11 cellular contexts compared by ENCODE assay signal in genomic region chr20:46293084-46293483, GRCh38. TPM values are rescaled to one million over a fixed set of nuclear protein-coding genes. Genes with fewer than 3 reads are reported as not detected.
DNase-seq lines count a peak whose midpoint lies in the region; ATAC-seq and TF ChIP-seq lines count a peak whose summit lies in the region.
"Had no signal": no experiment of that assay in that cellular context is flagged by ENCODE, and none has a peak within 500 bp of the region (broad histone marks: within the 10 kb centered on the region; RNA-seq: fewer than 3 reads in every experiment).

No MANE protein-coding gene starts in this region.

- H3K4me3 Mint-ChIP-seq in stimulated activated effector memory CD8-positive, alpha-beta T cell treated with anti-CD3 and anti-CD28 coated beads, Interleukin-12 subunit alpha, Interleukin-12 subunit beta, amount 100 ng/mL, for 72 hours = no peak overlapping the region

- POLR2A ChIA-PET in A673 (lab: Charles Lee; ENCODE audit: low non-redundant PET) (no interaction called here), SK-N-SH (lab: Yijun Ruan, JAX) (no interaction called here)

- no peak overlapping the region for H3K27ac Mint-ChIP-seq in stimulated activated effector memory CD8-positive, alpha-beta T cell treated with anti-CD3 and anti-CD28 coated beads, Interleukin-12 subunit alpha, Interleukin-12 subunit beta, amount 100 ng/mL, for 72 hours
- H3K27ac Mint-ChIP-seq: CD14-positive monocyte had no signal

- CTCF ChIA-PET in A673 (lab: Charles Lee) = interaction anchor here (0.6 kb wide), 1 partner anchor 218 kb away, joined by 6 read pairs; no protein-coding TSS in a partner anchor
- CTCF ChIA-PET in SK-N-SH (lab: Yijun Ruan, JAX) = interaction anchor here (0.6 to 5.0 kb wide), 4 partner anchors 9 to 33 kb away, joined by 3 to 39 read pairs (median 5); no protein-coding TSS in a partner anchor

- WGBS in SK-N-SH (ENCODE audit: low lambda C conversion rate) = 57% methylated on average over 3 of the region's 3 CpGs

- intact Hi-C loops in A673 (cut with micrococcal nuclease; ENCODE audit: unreplicated experiment) = no loop called here

- H3K9me3 Mint-ChIP-seq in stimulated activated effector memory CD8-positive, alpha-beta T cell treated with anti-CD3 and anti-CD28 coated beads, Interleukin-12 subunit alpha, Interleukin-12 subunit beta, amount 100 ng/mL, for 72 hours = no peaks in the 10 kb centered on the region
- H3K9me3 Mint-ChIP-seq: CD14-positive monocyte had no signal

- TF ChIP-seq EP300 in SK-N-SH (IDR thresholded peaks at IDR 0.05; ENCODE audit: borderline replicate concordance in 1 of 2, low read depth in 1 of 2, low read length in 1 of 2) = no peak

- H3K9ac ChIP-seq in SK-N-SH = no peak overlapping the region

- H3K4me3 ChIP-seq in A673 (ENCODE audit: low read depth, low read length, poor library complexity, severe bottlenecking) (no peak overlapping the region), SK-N-SH (ENCODE audit: low read depth in 2 of 2, low read length in 1 of 2) (no peak overlapping the region), fibroblast of the aortic adventitia (ENCODE audit: low read depth, low read length) (no peak overlapping the region)

- H3K36me3 ChIP-seq in A673 (ENCODE audit: insufficient read depth, low read length, poor library complexity, severe bottlenecking) = no peaks in the 10 kb centered on the region
- H3K36me3 ChIP-seq in SK-N-SH (replicated peaks in 1 of 2; ENCODE audit: control insufficient read depth in 1 of 2, insufficient read depth in 2 of 2, low read length in 1 of 2) = no peaks in the 10 kb centered on the region

- TF ChIP-seq RAD21 in SK-N-SH (IDR thresholded peaks at IDR 0.05; ENCODE audit: low read length) = no peak

- H3K4me1 ChIP-seq in A673 (ENCODE audit: insufficient read depth, low read length, poor library complexity, severe bottlenecking) (no peaks in the 10 kb centered on the region), SK-N-SH (ENCODE audit: control insufficient read depth in 1 of 2, insufficient read depth in 2 of 2, low read depth in 1 of 2, low read length in 1 of 2) (no peaks in the 10 kb centered on the region)

- DNase-seq in A673 (ENCODE audit: low spot score) (peak; percentile 42), HPDE6-E6E7 (ENCODE audit: extremely low spot score) (peak; percentile 73), SK-N-SH (no peak), fibroblast of the aortic adventitia (ENCODE audit: low read depth) (peak; percentile 32), activated gamma-delta T cell treated with Interleukin-2 at 50 U/mL for 16 hours (no peak), inferior parietal cortex (ENCODE audit: extremely low spot score) (no peak)
- DNase-seq in stimulated activated effector memory CD8-positive, alpha-beta T cell treated with anti-CD3 and anti-CD28 coated beads, Interleukin-12 subunit alpha, Interleukin-12 subunit beta, amount 100 ng/mL, for 72 hours (ENCODE audit: low spot score in 2 of 2) = no peak
- DNase-seq in activated effector memory CD4-positive, alpha-beta T cell treated with anti-CD3 and anti-CD28 coated beads, Interleukin-2, amount 50 U/mL, for 16 hours = no peak
- DNase-seq: cortex of kidney, NCI-H510A had no signal

- BruUV-seq in A673 (replicated peaks; lab: Mats Ljungman, UMichigan) = no TSS peak

- H3F3A ChIP-seq in SK-N-SH (replicated peaks; ENCODE audit: insufficient read depth) = no peaks in the 10 kb centered on the region

- H3K9me2 ChIP-seq in SK-N-SH = no peaks in the 10 kb centered on the region

- no peaks in the 10 kb centered on the region for H3K36me3 Mint-ChIP-seq in stimulated activated effector memory CD8-positive, alpha-beta T cell treated with anti-CD3 and anti-CD28 coated beads, Interleukin-12 subunit alpha, Interleukin-12 subunit beta, amount 100 ng/mL, for 72 hours
- H3K36me3 Mint-ChIP-seq: CD14-positive monocyte had no signal

- no peak overlapping the region for H2AFZ ChIP-seq in SK-N-SH (ENCODE audit: low read depth)

- TF ChIP-seq CTCF in A673 (conservative IDR thresholded peaks at IDR 0.05; ENCODE audit: low read depth, low read length) (no peak), SK-N-SH (IDR thresholded peaks at IDR 0.05) (no peak), fibroblast of the aortic adventitia (IDR thresholded peaks at IDR 0.05; ENCODE audit: insufficient read depth, low read length) (no peak)

- H3K4me1 Mint-ChIP-seq in stimulated activated effector memory CD8-positive, alpha-beta T cell treated with anti-CD3 and anti-CD28 coated beads, Interleukin-12 subunit alpha, Interleukin-12 subunit beta, amount 100 ng/mL, for 72 hours = no peaks in the 10 kb centered on the region
- H3K4me1 Mint-ChIP-seq: CD14-positive monocyte had no signal

- no peaks in the 10 kb centered on the region for H3K79me2 ChIP-seq in SK-N-SH (ENCODE audit: insufficient read depth)

- ATAC-seq in stimulated activated effector memory CD8-positive, alpha-beta T cell treated with anti-CD3 and anti-CD28 coated beads, Interleukin-12 subunit alpha, Interleukin-12 subunit beta, amount 100 ng/mL, for 72 hours = no peak

- no peaks in the 10 kb centered on the region for H3K9me3 ChIP-seq in A673 (ENCODE audit: low read depth, low read length, poor library complexity, severe bottlenecking)
- H3K9me3 ChIP-seq in SK-N-SH = no peaks in the 10 kb centered on the region

- no peak overlapping the region for H3K4me2 ChIP-seq in SK-N-SH

- no peaks in the 10 kb centered on the region for H4K20me1 ChIP-seq in SK-N-SH (ENCODE audit: insufficient read depth)

- peaks cover 68% of the 10 kb centered on the region for H3K27me3 ChIP-seq in A673 (replicated peaks; ENCODE audit: insufficient read depth, low read depth, low read length, poor library complexity)
- H3K27me3 ChIP-seq in SK-N-SH (ENCODE audit: insufficient read depth) = no peaks in the 10 kb centered on the region; the same call in 1 of the 2 replicates

- H3K27ac ChIP-seq in A673 (ENCODE audit: low read depth, low read length, poor library complexity, severe bottlenecking) = no peak overlapping the region
- H3K27ac ChIP-seq in SK-N-SH (ENCODE audit: low read depth in 2 of 2, low read length in 1 of 2) = no peak overlapping the region

TF ChIP-seq in SK-N-SH, 30 proteins besides CTCF, POLR2A, EP300 and RAD21:
- TF ChIP-seq REST (IDR thresholded peaks at IDR 0.05; ENCODE audit: low read depth, low read length) (peak; percentile 96), RFX5 (IDR thresholded peaks at IDR 0.05; ENCODE audit: low read length) (no peak), SIN3A (IDR thresholded peaks at IDR 0.05; ENCODE audit: borderline replicate concordance, low read depth, low read length) (no peak)

RNA-seq across cellular contexts. Expression of gene CDH22, which starts 15.2 kb away (rescaled TPM):
- total RNA-seq in A673 (2021) = not detected in 2 replicates
- polyA plus RNA-seq in SK-N-SH (2012; rRNA removed) = 0.03 TPM in 1 of 2 replicates, not detected in the other
- polyA plus RNA-seq in SK-N-SH (2012; cell fraction: cytosol; rRNA removed) = not detected in 2 replicates
- not detected in 2 replicates for polyA plus RNA-seq in SK-N-SH (2012; cell fraction: nucleus; rRNA removed)
- total RNA-seq in fibroblast of the aortic adventitia (ENCODE audit: low replicate concordance) = not detected in 2 replicates
- polyA plus RNA-seq: CD14-positive monocyte had no signal

Comparison
In these comparisons a context has a peak if more than half of its experiments do, and no peak if none do; other contexts are left out.
1. DNase-seq: peak in A673 (single experiment), HPDE6-E6E7 (single experiment) and fibroblast of the aortic adventitia (single experiment); none in SK-N-SH (single experiment), stimulated activated effector memory CD8-positive, alpha-beta T cell treated with anti-CD3 and anti-CD28 coated beads, Interleukin-12 subunit alpha, Interleukin-12 subunit beta, amount 100 ng/mL, for 72 hours (0 of 2), activated gamma-delta T cell treated with Interleukin-2 at 50 U/mL for 16 hours (single experiment), inferior parietal cortex (single experiment) and activated effector memory CD4-positive, alpha-beta T cell treated with anti-CD3 and anti-CD28 coated beads, Interleukin-2, amount 50 U/mL, for 16 hours (single experiment).